14 cellular contexts compared by ENCODE assay signal in the genomic region with DNA sequence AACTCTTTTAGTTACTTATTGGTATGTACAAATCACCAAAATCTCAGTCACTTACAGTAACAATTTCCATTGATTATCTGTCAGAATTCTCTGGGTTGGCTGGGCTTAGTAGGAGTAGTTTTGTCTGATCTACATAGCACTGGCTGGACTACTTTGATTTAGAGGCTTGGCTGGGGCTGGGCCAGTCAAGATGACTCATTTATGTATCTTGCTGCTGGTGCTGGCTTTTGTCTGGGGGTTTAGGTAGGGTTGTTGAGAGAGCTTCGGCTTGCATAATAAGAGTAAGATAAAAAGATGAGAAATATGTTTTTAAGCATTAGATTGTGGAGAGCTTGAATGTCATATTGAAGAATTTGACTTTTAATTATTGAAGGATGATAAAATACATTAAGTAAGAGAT.
DNase-seq lines count a peak whose midpoint lies in the region; ATAC-seq and TF ChIP-seq lines count a peak whose summit lies in the region.
"Had no signal": no experiment of that assay in that cellular context is flagged by ENCODE, and none has a peak within 500 bp of the region (broad histone marks: within the 10 kb centered on the region; RNA-seq: fewer than 3 reads in every experiment).

No MANE protein-coding gene starts in this region.

- ATAC-seq in left lung: peak; percentile 69
- no peak for ATAC-seq in stimulated activated memory B cell treated with anti-CD40 and anti-IgM and Interleukin-4, amounts not matched to agents 10 μg/mL and 1 μg/mL and 100 μg/mL, for 72 hours
- ATAC-seq in activated CD8-positive, alpha-beta memory T cell treated with anti-CD3 and anti-CD28 coated beads, Interleukin-2, amount 10 ng/mL, durations not matched to agents 7 days and 5 days: no peak

- no peaks in the 10 kb centered on the region for H3K27me3 Mint-ChIP-seq in stimulated activated memory B cell treated with anti-CD40 and anti-IgM and Interleukin-4, amounts not matched to agents 10 μg/mL and 1 μg/mL and 100 μg/mL, for 72 hours
- H3K27me3 Mint-ChIP-seq in activated CD8-positive, alpha-beta memory T cell treated with anti-CD3 and anti-CD28 coated beads, Interleukin-2, amount 10 ng/mL, durations not matched to agents 7 days and 5 days: no peaks in the 10 kb centered on the region
- H3K27me3 Mint-ChIP-seq: activated naive CD8-positive, alpha-beta T cell; B cell had no signal

- DNase-seq in AG20443 (ENCODE audit: low spot score) (peak; percentile 53), MG63 (peak; percentile 33), cardiac fibroblast (ENCODE audit: low read depth in 2 of 2) (peak; percentile 12 to 39), left lung (peak in 1 of 2 donors; percentile 44)
- no peak for DNase-seq in stimulated activated CD4-positive, alpha-beta T cell treated with anti-CD3 and anti-CD28 coated beads, Interleukin-2, amount 100 ng/mL, for 24 hours
- no peak for DNase-seq in activated CD8-positive, alpha-beta memory T cell treated with anti-CD3 and anti-CD28 coated beads, Interleukin-2, amount 10 ng/mL, durations not matched to agents 7 days and 5 days
- DNase-seq in activated CD4-positive, alpha-beta T cell treated with anti-CD3 and anti-CD28 coated beads for 48 hours: no peak
- DNase-seq: colonic mucosa; NCI-H1930; stimulated activated naive CD4-positive, alpha-beta T cell had no signal

- no peaks in the 10 kb centered on the region for H3K9me3 ChIP-seq in MG63
- H3K9me3 ChIP-seq in left lung: no peaks in the 10 kb centered on the region
- H3K9me3 ChIP-seq: colonic mucosa, esophagus muscularis mucosa had no signal

- intact Hi-C loops in left lung (cut with DNase I): no loop called here

- H3K36me3 ChIP-seq in MG63: no peaks in the 10 kb centered on the region
- no peaks in the 10 kb centered on the region for H3K36me3 ChIP-seq in left lung
- H3K36me3 ChIP-seq: colonic mucosa, esophagus muscularis mucosa had no signal

- no peaks in the 10 kb centered on the region for H3K27me3 ChIP-seq in MG63
- no peaks in the 10 kb centered on the region for H3K27me3 ChIP-seq in left lung
- H3K27me3 ChIP-seq: colonic mucosa, esophagus muscularis mucosa had no signal

- no peaks in the 10 kb centered on the region for H3K4me1 ChIP-seq in left lung
- H3K4me1 ChIP-seq: colonic mucosa, esophagus muscularis mucosa had no signal

- no peaks in the 10 kb centered on the region for H3K36me3 Mint-ChIP-seq in stimulated activated memory B cell treated with anti-CD40 and anti-IgM and Interleukin-4, amounts not matched to agents 10 μg/mL and 1 μg/mL and 100 μg/mL, for 72 hours
- H3K36me3 Mint-ChIP-seq in activated CD8-positive, alpha-beta memory T cell treated with anti-CD3 and anti-CD28 coated beads, Interleukin-2, amount 10 ng/mL, durations not matched to agents 7 days and 5 days: no peaks in the 10 kb centered on the region
- H3K36me3 Mint-ChIP-seq: activated naive CD8-positive, alpha-beta T cell had no signal

- CTCF ChIA-PET in activated CD8-positive, alpha-beta memory T cell treated with anti-CD3 and anti-CD28 coated beads, Interleukin-2, amount 10 ng/mL, durations not matched to agents 7 days and 5 days (lab: Charles Lee): no interaction called here

- no peak overlapping the region for H3K27ac ChIP-seq in left lung
- H3K27ac ChIP-seq: colonic mucosa, esophagus muscularis mucosa had no signal

- H3K9me3 Mint-ChIP-seq in stimulated activated memory B cell treated with anti-CD40 and anti-IgM and Interleukin-4, amounts not matched to agents 10 μg/mL and 1 μg/mL and 100 μg/mL, for 72 hours: no peaks in the 10 kb centered on the region
- H3K9me3 Mint-ChIP-seq in activated CD8-positive, alpha-beta memory T cell treated with anti-CD3 and anti-CD28 coated beads, Interleukin-2, amount 10 ng/mL, durations not matched to agents 7 days and 5 days (ENCODE audit: low read depth): no peaks in the 10 kb centered on the region

- no peaks in the 10 kb centered on the region for H3K4me1 Mint-ChIP-seq in stimulated activated memory B cell treated with anti-CD40 and anti-IgM and Interleukin-4, amounts not matched to agents 10 μg/mL and 1 μg/mL and 100 μg/mL, for 72 hours
- no peaks in the 10 kb centered on the region for H3K4me1 Mint-ChIP-seq in activated CD8-positive, alpha-beta memory T cell treated with anti-CD3 and anti-CD28 coated beads, Interleukin-2, amount 10 ng/mL, durations not matched to agents 7 days and 5 days
- H3K4me1 Mint-ChIP-seq: B cell had no signal

- no peak overlapping the region for H3K4me3 ChIP-seq in MG63
- no peak overlapping the region for H3K4me3 ChIP-seq in cardiac fibroblast (replicated peaks in 1 of 2; ENCODE audit: low read depth in 2 of 2, low read length in 2 of 2)
- no peak overlapping the region for H3K4me3 ChIP-seq in left lung
- H3K4me3 ChIP-seq: colonic mucosa, esophagus muscularis mucosa had no signal

- H3K27ac Mint-ChIP-seq in stimulated activated memory B cell treated with anti-CD40 and anti-IgM and Interleukin-4, amounts not matched to agents 10 μg/mL and 1 μg/mL and 100 μg/mL, for 72 hours: no peak overlapping the region
- no peak overlapping the region for H3K27ac Mint-ChIP-seq in activated CD8-positive, alpha-beta memory T cell treated with anti-CD3 and anti-CD28 coated beads, Interleukin-2, amount 10 ng/mL, durations not matched to agents 7 days and 5 days
- H3K27ac Mint-ChIP-seq: activated naive CD8-positive, alpha-beta T cell; B cell had no signal

- TF ChIP-seq CTCF in cardiac fibroblast (IDR thresholded peaks at IDR 0.05; ENCODE audit: low read depth, low read length) (no peak), left lung (IDR thresholded peaks at IDR 0.05) (no peak)

- no peak overlapping the region for H3K4me3 Mint-ChIP-seq in stimulated activated memory B cell treated with anti-CD40 and anti-IgM and Interleukin-4, amounts not matched to agents 10 μg/mL and 1 μg/mL and 100 μg/mL, for 72 hours
- no peak overlapping the region for H3K4me3 Mint-ChIP-seq in activated CD8-positive, alpha-beta memory T cell treated with anti-CD3 and anti-CD28 coated beads, Interleukin-2, amount 10 ng/mL, durations not matched to agents 7 days and 5 days
- H3K4me3 Mint-ChIP-seq: activated naive CD8-positive, alpha-beta T cell; B cell had no signal

Comparison
In these comparisons a context has a peak if more than half of its experiments do, and no peak if none do; other contexts are left out.
1. DNase-seq: peak in AG20443 (single experiment), MG63 (single experiment) and cardiac fibroblast (2 of 2); none in stimulated activated CD4-positive, alpha-beta T cell treated with anti-CD3 and anti-CD28 coated beads, Interleukin-2, amount 100 ng/mL, for 24 hours (0 of 2), activated CD8-positive, alpha-beta memory T cell treated with anti-CD3 and anti-CD28 coated beads, Interleukin-2, amount 10 ng/mL, durations not matched to agents 7 days and 5 days (single experiment) and activated CD4-positive, alpha-beta T cell treated with anti-CD3 and anti-CD28 coated beads for 48 hours (single experiment).